Comparison of ENCODE assay signal across 8 cellular contexts in genomic region chr22:31488346-31488883, GRCh38. TPM values are rescaled to one million over a fixed set of nuclear protein-coding genes. Genes with fewer than 3 reads are reported as not detected.
DNase-seq lines count a peak whose midpoint lies in the region; ATAC-seq and TF ChIP-seq lines count a peak whose summit lies in the region.

No MANE protein-coding gene starts in this region.

- H3K27ac ChIP-seq in body of pancreas (peak overlapping the region in 3 of 4 donors; percentile 95 to 99 (median 98)), mucosa of rectum (ENCODE audit: low read depth in 2 of 2, low read length in 2 of 2) (peak overlapping the region; percentile 39 to 96)

- DNase-seq in ACHN = peak; percentile 67
- no peak for DNase-seq in HFF-Myc (ENCODE audit: extremely low read depth, low read depth)
- no peak for DNase-seq in body of pancreas
- no peak for DNase-seq in cerebellum (ENCODE audit: low spot score)
- DNase-seq in stimulated activated CD4-positive, alpha-beta T cell treated with anti-CD3 and anti-CD28 coated beads, Interleukin-15, amount 100 ng/mL, for 24 hours = no peak
- no peak for DNase-seq in Ammon's horn (ENCODE audit: low spot score)

- in situ Hi-C loops in ACHN (cut with HindIII; ENCODE audit: low pct_ligation_motif_present, low pct_unique_long_range_greater_than_20kb, low sequenced_read_pairs) = no loop called here

- TF ChIP-seq CTCF in HFF-Myc (IDR thresholded peaks at IDR 0.05; ENCODE audit: low read depth, low read length, missing control alignments) = no peak
- TF ChIP-seq CTCF in body of pancreas (IDR thresholded peaks at IDR 0.05) = no peak

- H3K4me1 ChIP-seq in body of pancreas (peaks cover 21% of the 10 kb centered on the region), mucosa of rectum (ENCODE audit: control insufficient read depth in 2 of 2, insufficient read depth in 2 of 2, low read length in 2 of 2) (peaks cover 17 to 21% of the 10 kb centered on the region in 2 donors)

- H3K9me3 ChIP-seq in body of pancreas (no peaks in the 10 kb centered on the region), mucosa of rectum (ENCODE audit: control insufficient read depth in 2 of 2, low read length in 2 of 2) (no peaks in the 10 kb centered on the region)

- peak overlapping the region; percentile 60 to 83 for H3K9ac ChIP-seq in mucosa of rectum (ENCODE audit: low read depth in 1 of 2, low read length in 2 of 2)

- ATAC-seq in body of pancreas = no peak
- ATAC-seq in GM21515 (IDR thresholded peaks at IDR 0.05; ENCODE audit: unreplicated experiment) = no peak

- peak overlapping the region; percentile 88 for H3K4me3 ChIP-seq in HFF-Myc (replicated peaks; ENCODE audit: low read depth, low read length)
- H3K4me3 ChIP-seq in body of pancreas = no peak overlapping the region
- peak overlapping the region; percentile 78 to 80 for H3K4me3 ChIP-seq in mucosa of rectum (ENCODE audit: low read length in 2 of 2)

- TF ChIP-seq POLR2A in body of pancreas (IDR thresholded peaks at IDR 0.05) = no peak

- intact Hi-C loops in body of pancreas (cut with DNase I) = no loop called here

- H3K27me3 ChIP-seq in body of pancreas (no peaks in the 10 kb centered on the region), mucosa of rectum (ENCODE audit: control insufficient read depth in 2 of 2, insufficient read depth in 2 of 2, low read length in 2 of 2) (no peaks in the 10 kb centered on the region)

- no peaks in the 10 kb centered on the region for H3K36me3 ChIP-seq in body of pancreas (replicated peaks in 1 of 2; ENCODE audit: insufficient read depth in 1 of 2, low read depth in 2 of 2)
- H3K36me3 ChIP-seq in mucosa of rectum (ENCODE audit: control insufficient read depth in 2 of 2, insufficient read depth in 2 of 2, low read length in 2 of 2) = peaks cover 0 to 13% of the 10 kb centered on the region in 2 donors

- 45 to 46% methylated on average over 6 of the region's 6 CpGs for WGBS in body of pancreas, 2 donors

RNA-seq across cellular contexts. Expression of gene EIF4ENIF1, which starts 1.2 kb away (rescaled TPM):
- total RNA-seq in body of pancreas = 10 to 100 TPM in 1 of 2 donors, 1 to 10 TPM in 1; 7.5 to 10.9 TPM
- total RNA-seq in cerebellum = 14.8 TPM

RNA-seq across cellular contexts. Expression of gene SFI1, which starts 7.9 kb away (rescaled TPM):
- total RNA-seq in body of pancreas = 10 to 100 TPM; 27.8 to 46.8 TPM
- total RNA-seq in cerebellum = 44.7 TPM

Comparison
In these comparisons a context has a peak if more than half of its experiments do, and no peak if none do; other contexts are left out.
1. H3K4me3 ChIP-seq: peak in HFF-Myc (single experiment) and mucosa of rectum (2 of 2); none in body of pancreas (0 of 2).